ENCODE assay signal across 8 cellular contexts in the genomic region with DNA sequence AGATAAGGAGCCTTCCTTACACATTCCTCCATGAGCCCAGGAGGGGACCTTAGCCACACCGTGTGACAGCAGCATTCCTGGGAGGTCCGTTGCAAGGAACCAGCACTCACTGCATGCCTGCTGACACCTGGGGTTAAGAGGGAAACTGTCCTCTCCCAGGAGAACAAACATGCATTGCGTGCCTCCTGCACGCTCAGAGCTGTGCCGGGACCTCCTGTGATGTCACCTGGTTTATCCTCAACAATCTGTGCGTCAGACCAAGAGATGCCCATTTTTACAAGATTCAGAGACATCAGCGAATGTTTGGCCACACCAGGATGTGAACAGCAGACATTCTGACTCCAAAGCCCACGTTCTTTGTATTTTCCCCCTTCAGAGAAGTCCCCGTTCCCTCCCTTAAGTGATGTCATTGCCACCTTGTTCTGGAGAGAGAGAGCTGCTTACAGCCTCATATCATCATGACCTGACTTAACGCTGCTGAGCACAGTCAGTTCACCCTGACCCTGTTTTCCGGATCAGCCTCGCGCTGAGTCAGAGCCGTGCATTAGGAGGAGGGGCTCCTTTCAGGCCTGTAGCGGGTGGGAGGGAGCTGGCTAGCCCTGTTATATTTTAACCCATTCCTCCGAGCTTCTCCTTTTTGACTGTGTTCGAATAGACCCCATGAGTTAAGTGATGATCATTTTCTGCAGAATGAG. TPM values are rescaled to one million over a fixed set of nuclear protein-coding genes. Genes with fewer than 3 reads are reported as not detected.
DNase-seq lines count a peak whose midpoint lies in the region; ATAC-seq, FAIRE-seq and TF ChIP-seq lines count a peak whose summit lies in the region.

No MANE protein-coding gene starts in this region.

- H4K8ac ChIP-seq in H1 (ENCODE audit: extremely low read depth, insufficient read depth, low read length) (no peak overlapping the region), neuronal stem cell (ENCODE audit: low read depth, low read length) (no peak overlapping the region)

- H3K56ac ChIP-seq in H1 (replicated peaks; ENCODE audit: insufficient read length, low read depth, low read length), result no peak overlapping the region

- H3K27me3 ChIP-seq in H1 (replicated peaks in 1 of 4; ENCODE audit: control insufficient read depth in 3 of 4, extremely low read depth in 1 of 4, insufficient read depth in 3 of 4, low read length in 3 of 4) (no peaks in the 10 kb centered on the region), neuronal stem cell (ENCODE audit: control insufficient read depth in 3 of 3, insufficient read depth in 3 of 3, low read depth in 1 of 3, low read length in 3 of 3) (no peaks in the 10 kb centered on the region)

- H3K9me3 Mint-ChIP-seq in activated naive CD4-positive, alpha-beta T cell treated with anti-CD3 and anti-CD28 coated beads, Interleukin-2, amount 10 ng/mL, durations not matched to agents 7 days and 5 days, result no peaks in the 10 kb centered on the region

- H3K4me3 ChIP-seq in H1 (ENCODE audit: extremely low read depth in 1 of 4, insufficient read depth in 2 of 4, low read depth in 3 of 4, low read length in 4 of 4) (no peak overlapping the region), neuronal stem cell (ENCODE audit: low read length in 2 of 2) (no peak overlapping the region)

- no peak overlapping the region for H3K4me2 ChIP-seq in H1 (ENCODE audit: insufficient read depth in 1 of 2, low read depth in 2 of 2, low read length in 2 of 2)
- H3K4me2 ChIP-seq in neuronal stem cell (ENCODE audit: insufficient read depth, low read length, poor library complexity, severe bottlenecking), result no peak overlapping the region

- TF ChIP-seq EP300 in H1 (IDR thresholded peaks at IDR 0.05; ENCODE audit: borderline replicate concordance in 1 of 2, low read depth in 2 of 2, low read length in 2 of 2), result no peak

- H2BK15ac ChIP-seq in H1 (ENCODE audit: low read length) (no peak overlapping the region), neuronal stem cell (ENCODE audit: low read length) (no peak overlapping the region)

- no peaks in the 10 kb centered on the region for H3K27me3 Mint-ChIP-seq in activated naive CD4-positive, alpha-beta T cell treated with anti-CD3 and anti-CD28 coated beads, Interleukin-2, amount 10 ng/mL, durations not matched to agents 7 days and 5 days

- H3K79me1 ChIP-seq in H1 (ENCODE audit: low read depth, low read length), result peaks cover 2% of the 10 kb centered on the region; the same call in 1 of the 2 replicates
- H3K79me1 ChIP-seq in neuronal stem cell (ENCODE audit: low read depth, low read length), result peaks cover 4% of the 10 kb centered on the region

- CTCF ChIA-PET in activated naive CD4-positive, alpha-beta T cell treated with anti-CD3 and anti-CD28 coated beads, Interleukin-2, amount 10 ng/mL, durations not matched to agents 7 days and 5 days (lab: Charles Lee), result no interaction called here
- CTCF ChIA-PET in H1 (lab: Charles Lee; ENCODE audit: partially characterized antibody), result interaction anchor here (0.6 to 1.8 kb wide), 4 partner anchors 8 to 48 kb away, joined by 3 to 4 read pairs (median 4); no protein-coding TSS in a partner anchor

- H4K91ac ChIP-seq in H1 (replicated peaks; ENCODE audit: insufficient read length, low read length) (no peak overlapping the region), neuronal stem cell (ENCODE audit: low read depth, low read length, poor library complexity) (no peak overlapping the region)

- H3K4ac ChIP-seq in H1 (replicated peaks; ENCODE audit: insufficient read length, low read depth, low read length) (no peak overlapping the region), neuronal stem cell (ENCODE audit: low read length) (peak overlapping the region; percentile 46)

- TF ChIP-seq RAD21 in H1 (IDR thresholded peaks at IDR 0.05 in 1 of 2, conservative IDR thresholded peaks at IDR 0.05 in 1 of 2; ENCODE audit: low read depth in 2 of 2, low read length in 2 of 2), result no peak

- no peak for TF ChIP-seq POLR2A in H1 (IDR thresholded peaks at IDR 0.05; ENCODE audit: control extremely low read depth in 1 of 2, low read depth in 2 of 2, low read length in 2 of 2)

- TF ChIP-seq CTCF in H1 (IDR thresholded peaks at IDR 0.05; ENCODE audit: control extremely low read depth in 1 of 3, insufficient read depth in 1 of 3, low read depth in 1 of 3, low read length in 3 of 3), result no peak

- H3K27ac ChIP-seq in H1 (ENCODE audit: low read depth, low read length), result no peak overlapping the region
- H3K27ac ChIP-seq in neuronal stem cell (replicated peaks; ENCODE audit: low read length), result peak overlapping the region; percentile 28

- peaks cover 3 to 23% of the 10 kb centered on the region in 2 experiments for H4K20me1 ChIP-seq in H1 (replicated peaks in 1 of 2; ENCODE audit: control insufficient read depth in 1 of 2, insufficient read depth in 2 of 2, low read length in 2 of 2)

- H2BK120ac ChIP-seq in H1 (replicated peaks; ENCODE audit: low read depth, low read length) (no peak overlapping the region), neuronal stem cell (ENCODE audit: low read depth, low read length) (no peak overlapping the region)

- FAIRE-seq in H1 (lab: Jason Lieb, UNC), result no peak

- H3K9me3 ChIP-seq in H1 (ENCODE audit: insufficient read depth in 2 of 2, low read depth in 1 of 2, low read length in 1 of 2), result no peaks in the 10 kb centered on the region
- no peaks in the 10 kb centered on the region for H3K9me3 ChIP-seq in neuronal stem cell (replicated peaks in 1 of 2; ENCODE audit: control insufficient read depth in 2 of 2, insufficient read depth in 1 of 2, low read depth in 1 of 2, low read length in 2 of 2)

- no peak overlapping the region; the same call in 1 of the 2 replicates for H2BK5ac ChIP-seq in H1 (ENCODE audit: low read depth, low read length)
- peak overlapping the region; percentile 77 for H2BK5ac ChIP-seq in neuronal stem cell (ENCODE audit: low read length)

- peaks cover 12% of the 10 kb centered on the region for H3K36me3 Mint-ChIP-seq in activated naive CD4-positive, alpha-beta T cell treated with anti-CD3 and anti-CD28 coated beads, Interleukin-2, amount 10 ng/mL, durations not matched to agents 7 days and 5 days

- DNase-seq in activated naive CD4-positive, alpha-beta T cell treated with Interleukin-2 at 50 U/mL for 16 hours, result peak; percentile 49
- no peak for DNase-seq in activated naive CD4-positive, alpha-beta T cell treated with anti-CD3 and anti-CD28 coated beads, Interleukin-2, amount 10 ng/mL, durations not matched to agents 7 days and 5 days
- DNase-seq in SK-N-DZ (ENCODE audit: low spot score) (peak; percentile 34), H1 (ENCODE audit: low read depth in 1 of 2, low spot score in 2 of 2) (peak in 1 of 2 experiments; percentile 52), neuronal stem cell (ENCODE audit: low spot score) (no peak), ureter (ENCODE audit: low spot score) (no peak), NCI-H2196 treated with DMSO at 0.1 percent for 48 hours (lab: John Stamatoyannopoulos, UW; ENCODE audit: unreplicated experiment) (no peak)

- no peak overlapping the region for H2BK12ac ChIP-seq in H1 (ENCODE audit: low read depth, low read length)
- no peak overlapping the region for H2BK12ac ChIP-seq in neuronal stem cell (ENCODE audit: low read length)

- no peak overlapping the region for H2AFZ ChIP-seq in H1 (ENCODE audit: low read length)
- peak overlapping the region; percentile 62 for H2AFZ ChIP-seq in neuronal stem cell (ENCODE audit: low read length)

- H3K79me2 ChIP-seq in H1 (ENCODE audit: control insufficient read depth in 1 of 2, insufficient read depth in 2 of 2, low read length in 2 of 2), result no peaks in the 10 kb centered on the region; a peak in 1 of 4 replicates

- no peak overlapping the region for H2BK20ac ChIP-seq in H1 (ENCODE audit: low read length)

- H3K4me1 ChIP-seq in H1 (replicated peaks in 1 of 4; ENCODE audit: control insufficient read depth in 3 of 4, insufficient read depth in 4 of 4, low read length in 3 of 4), result no peaks in the 10 kb centered on the region
- peaks cover 9% of the 10 kb centered on the region in 2 donors for H3K4me1 ChIP-seq in neuronal stem cell (ENCODE audit: control insufficient read depth in 2 of 2, insufficient read depth in 1 of 2, low read depth in 1 of 2, low read length in 2 of 2)

- WGBS in H1 (ENCODE audit: extremely low coverage in 1 of 2, insufficient coverage in 1 of 2, insufficient read length in 1 of 2, insufficient replicate concordance in 2 of 2, low coverage in 1 of 2, low lambda C conversion rate in 2 of 2, missing lambda C conversion rate in 1 of 2), 2 experiments, result 81% methylated on average over 17 of the region's 17 CpGs; no CpG with 5 or more reads in 1 of the 2 experiments
- WGBS in neuronal stem cell (ENCODE audit: extremely low coverage in 2 of 2, insufficient read length in 2 of 2, insufficient replicate concordance in 1 of 2), 2 donors, result no CpG with 5 or more reads among the region's 17 CpGs

- POLR2A ChIA-PET in H1 (lab: Charles Lee; ENCODE audit: partially characterized antibody), result interaction anchor here (0.9 to 1.6 kb wide), 4 partner anchors 11 to 53 kb away, joined by 3 to 5 read pairs (median 3); no protein-coding TSS in a partner anchor

- peaks cover 10% of the 10 kb centered on the region; the same call in 1 of the 2 replicates for H3K23me2 ChIP-seq in H1 (ENCODE audit: low read depth, low read length)

- peaks cover 5% of the 10 kb centered on the region for H3K4me1 Mint-ChIP-seq in activated naive CD4-positive, alpha-beta T cell treated with anti-CD3 and anti-CD28 coated beads, Interleukin-2, amount 10 ng/mL, durations not matched to agents 7 days and 5 days

- no peak overlapping the region for H3K14ac ChIP-seq in H1 (ENCODE audit: insufficient read length)
- H3K14ac ChIP-seq in neuronal stem cell (ENCODE audit: low read length), result peak overlapping the region; percentile 42

- H3K18ac ChIP-seq in H1 (ENCODE audit: extremely low read depth, low read length) (no peak overlapping the region), neuronal stem cell (ENCODE audit: low read length) (peak overlapping the region; percentile 29)

- no peak overlapping the region for H3K4me3 Mint-ChIP-seq in activated naive CD4-positive, alpha-beta T cell treated with anti-CD3 and anti-CD28 coated beads, Interleukin-2, amount 10 ng/mL, durations not matched to agents 7 days and 5 days

- no peak overlapping the region for H3K27ac Mint-ChIP-seq in activated naive CD4-positive, alpha-beta T cell treated with anti-CD3 and anti-CD28 coated beads, Interleukin-2, amount 10 ng/mL, durations not matched to agents 7 days and 5 days

- H3K36me3 ChIP-seq in H1 (ENCODE audit: control insufficient read depth in 2 of 4, insufficient read depth in 4 of 4, low read length in 3 of 4) (peaks cover 2 to 28% (median 7%) of the 10 kb centered on the region in 4 experiments; a peak in 6 of 8 replicates), neuronal stem cell (replicated peaks in 1 of 2; ENCODE audit: control insufficient read depth in 2 of 2, insufficient read depth in 2 of 2, low read length in 2 of 2) (peaks cover 5 to 9% of the 10 kb centered on the region in 2 donors)

- no peak overlapping the region for H2AK5ac ChIP-seq in H1 (ENCODE audit: low read depth, low read length)
- peak overlapping the region; percentile 18 for H2AK5ac ChIP-seq in neuronal stem cell (ENCODE audit: low read depth, low read length)

- H3K23ac ChIP-seq in H1 (ENCODE audit: insufficient read length), result no peak overlapping the region
- peak overlapping the region; percentile 10 for H3K23ac ChIP-seq in neuronal stem cell (ENCODE audit: low read depth, low read length, poor library complexity)

- no peak for ATAC-seq in GM18870 (IDR thresholded peaks at IDR 0.05; ENCODE audit: unreplicated experiment)

- H3K9ac ChIP-seq in H1 (replicated peaks in 1 of 4; ENCODE audit: extremely low read depth in 1 of 4, low read depth in 3 of 4, low read length in 3 of 4), result no peak overlapping the region
- H3K9ac ChIP-seq in neuronal stem cell (ENCODE audit: low read depth, low read length, poor library complexity), result no peak overlapping the region

- no peak overlapping the region for H4K5ac ChIP-seq in H1 (ENCODE audit: insufficient read length, low read depth, low read length)

RNA-seq across cellular contexts. Expression of gene TMEM120B, which starts 36.2 kb away (rescaled TPM):
- 16.9 and 18.2 TPM in 2 replicates for polyA plus RNA-seq in SK-N-DZ (2014; cell fraction: cytosol; rRNA removed)
- polyA plus RNA-seq in SK-N-DZ (2014; cell fraction: nucleus; rRNA removed), result 58.7 and 60.7 TPM in 2 replicates
- total RNA-seq in H1 (2021; fragmentation: NEBNext Ultra II Directional; extraction: Animal tissue kit (Norgen Biotek cat#: 25700)), result 26.0 and 29.1 TPM in 2 replicates
- 22.0 and 31.2 TPM in 2 replicates for polyA plus RNA-seq in H1 (2011; rRNA removed)
- polyA plus RNA-seq in H1 (2011; cell fraction: cytosol; rRNA removed), result 21.3 TPM
- polyA plus RNA-seq in H1 (2011; cell fraction: nucleus; rRNA removed), result 90.2 TPM
- 15.8 to 21.0 TPM (median 18.0 TPM) in 4 replicates for polyA plus RNA-seq in H1 (2012, experiment 1 of 2)
- polyA plus RNA-seq in H1 (2012, experiment 2 of 2), result 11.9 TPM
- 31.3 TPM for polyA plus RNA-seq in H1 (2013, experiment 1 of 2)
- polyA plus RNA-seq in H1 (2013, experiment 2 of 2), result 29.9 TPM
- polyA minus RNA-seq in H1 (2011; rRNA and poly(A)+ RNA removed), result 35.4 and 36.4 TPM in 2 replicates
- polyA minus RNA-seq in H1 (2011; cell fraction: cytosol; rRNA and poly(A)+ RNA removed), result 16.7 TPM
- 25.9 TPM for polyA minus RNA-seq in H1 (2011; cell fraction: nucleus; rRNA and poly(A)+ RNA removed)
- polyA plus RNA-seq in neuronal stem cell (2013, experiment 1 of 2), result 11.1 TPM
- 11.1 TPM for polyA plus RNA-seq in neuronal stem cell (2013, experiment 2 of 2)
- total RNA-seq in ureter, result 16.7 TPM

RNA-seq across cellular contexts. Expression of gene RHOF, which starts 44.8 kb away (rescaled TPM):
- polyA plus RNA-seq in SK-N-DZ (2014; cell fraction: cytosol; rRNA removed), result 0.90 and 3.7 TPM in 2 replicates
- polyA plus RNA-seq in SK-N-DZ (2014; cell fraction: nucleus; rRNA removed), result 57.6 and 75.5 TPM in 2 replicates
- total RNA-seq in H1 (2021; fragmentation: NEBNext Ultra II Directional; extraction: Animal tissue kit (Norgen Biotek cat#: 25700)), result 31.0 and 31.9 TPM in 2 replicates
- polyA plus RNA-seq in H1 (2011; rRNA removed), result 23.8 and 33.2 TPM in 2 replicates
- 24.2 TPM for polyA plus RNA-seq in H1 (2011; cell fraction: cytosol; rRNA removed)
- polyA plus RNA-seq in H1 (2011; cell fraction: nucleus; rRNA removed), result 46.5 TPM
- polyA plus RNA-seq in H1 (2012, experiment 1 of 2), result 13.3 to 22.8 TPM (median 17.1 TPM) in 4 replicates
- 10.2 TPM for polyA plus RNA-seq in H1 (2012, experiment 2 of 2)
- polyA plus RNA-seq in H1 (2013, experiment 1 of 2), result 16.3 TPM
- polyA plus RNA-seq in H1 (2013, experiment 2 of 2), result 14.9 TPM
- 15.0 and 16.7 TPM in 2 replicates for polyA minus RNA-seq in H1 (2011; rRNA and poly(A)+ RNA removed)
- polyA minus RNA-seq in H1 (2011; cell fraction: cytosol; rRNA and poly(A)+ RNA removed), result 27.1 TPM
- polyA minus RNA-seq in H1 (2011; cell fraction: nucleus; rRNA and poly(A)+ RNA removed), result 45.4 TPM
- 16.5 TPM for polyA plus RNA-seq in neuronal stem cell (2013, experiment 1 of 2)
- 15.5 TPM for polyA plus RNA-seq in neuronal stem cell (2013, experiment 2 of 2)
- total RNA-seq in ureter, result 20.5 TPM

RNA-seq across cellular contexts. Expression of gene SETD1B, which starts 55.1 kb away (rescaled TPM):
- polyA plus RNA-seq in SK-N-DZ (2014; cell fraction: cytosol; rRNA removed), result 3.3 and 4.6 TPM in 2 replicates
- 3.4 and 6.6 TPM in 2 replicates for polyA plus RNA-seq in SK-N-DZ (2014; cell fraction: nucleus; rRNA removed)
- 17.7 and 17.8 TPM in 2 replicates for total RNA-seq in H1 (2021; fragmentation: NEBNext Ultra II Directional; extraction: Animal tissue kit (Norgen Biotek cat#: 25700))
- polyA plus RNA-seq in H1 (2011; rRNA removed), result 1.3 and 2.3 TPM in 2 replicates
- polyA plus RNA-seq in H1 (2011; cell fraction: cytosol; rRNA removed), result 1.2 TPM
- 4.1 TPM for polyA plus RNA-seq in H1 (2011; cell fraction: nucleus; rRNA removed)
- 6.5 to 10.1 TPM (median 8.7 TPM) in 4 replicates for polyA plus RNA-seq in H1 (2012, experiment 1 of 2)
- 4.9 TPM for polyA plus RNA-seq in H1 (2012, experiment 2 of 2)
- polyA plus RNA-seq in H1 (2013, experiment 1 of 2), result 6.6 TPM
- 5.8 TPM for polyA plus RNA-seq in H1 (2013, experiment 2 of 2)
- 1.5 and 2.3 TPM in 2 replicates for polyA minus RNA-seq in H1 (2011; rRNA and poly(A)+ RNA removed)
- polyA minus RNA-seq in H1 (2011; cell fraction: cytosol; rRNA and poly(A)+ RNA removed), result 5.3 TPM
- 4.7 TPM for polyA minus RNA-seq in H1 (2011; cell fraction: nucleus; rRNA and poly(A)+ RNA removed)
- 6.1 TPM for polyA plus RNA-seq in neuronal stem cell (2013, experiment 1 of 2)
- polyA plus RNA-seq in neuronal stem cell (2013, experiment 2 of 2), result 6.2 TPM
- total RNA-seq in ureter, result 39.8 TPM

Comparison
In these comparisons a context has a peak if more than half of its experiments do, and no peak if none do; other contexts are left out.
1. DNase-seq: peak in activated naive CD4-positive, alpha-beta T cell treated with Interleukin-2 at 50 U/mL for 16 hours (single experiment) and SK-N-DZ (single experiment); none in activated naive CD4-positive, alpha-beta T cell treated with anti-CD3 and anti-CD28 coated beads, Interleukin-2, amount 10 ng/mL, durations not matched to agents 7 days and 5 days (single experiment), neuronal stem cell (single experiment), ureter (single experiment) and NCI-H2196 treated with DMSO at 0.1 percent for 48 hours (single experiment).